In the genomic region with DNA sequence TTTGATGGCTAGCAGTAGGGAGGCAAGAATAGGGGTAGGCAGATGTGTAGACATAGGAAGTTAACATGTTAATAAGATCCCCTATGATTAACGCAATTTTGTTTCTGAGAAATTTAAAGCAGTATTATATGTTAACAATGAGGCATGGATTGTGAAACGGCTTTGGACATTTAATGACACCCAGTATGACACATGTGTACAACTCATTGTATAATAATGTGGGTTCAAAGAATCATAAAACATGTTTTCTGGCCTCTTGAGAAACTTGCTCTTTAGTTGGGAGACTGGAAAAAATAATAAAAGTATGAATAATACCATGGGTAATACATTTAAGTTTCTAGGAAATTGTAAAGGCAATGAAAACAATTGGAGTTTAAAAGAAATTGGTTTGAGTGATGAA, we compare ENCODE assay signal across 25 cellular contexts.
"Had no signal": no experiment of that assay in that cellular context is flagged by ENCODE, and none has a peak within 500 bp of the region (broad histone marks: within the 10 kb centered on the region; RNA-seq: fewer than 3 reads in every experiment).

No MANE protein-coding gene starts in this region.

- H3K27ac Mint-ChIP-seq: effector memory CD8-positive, alpha-beta T cell; mesothelial cell of epicardium; natural killer cell had no signal

- H3K27ac ChIP-seq: ascending aorta, brain microvascular endothelial cell, colonic mucosa, dorsolateral prefrontal cortex, esophagus squamous epithelium, gastrocnemius medialis, left lung, prostate gland, spleen, thoracic aorta, upper lobe of right lung had no signal

- H3K27me3 ChIP-seq: ascending aorta, brain microvascular endothelial cell, colonic mucosa, dorsolateral prefrontal cortex, esophagus squamous epithelium, gastrocnemius medialis, left lung, spleen, upper lobe of right lung had no signal

- H3K27me3 Mint-ChIP-seq: effector memory CD8-positive, alpha-beta T cell had no signal

- H3K9me3 ChIP-seq: ascending aorta, colonic mucosa, esophagus squamous epithelium, gastrocnemius medialis, prostate gland, thoracic aorta, upper lobe of right lung had no signal

- H3K4me3 ChIP-seq: ascending aorta, colonic mucosa, dorsolateral prefrontal cortex, esophagus squamous epithelium, gastrocnemius medialis, left lung, lung, prostate gland, spleen, thoracic aorta, upper lobe of right lung had no signal

- ATAC-seq: activated naive CD4-positive, alpha-beta T cell treated with anti-CD3 and anti-CD28 coated beads, Interleukin-2, amount 50 U/mL, for 72 hours; effector memory CD8-positive, alpha-beta T cell; gastrocnemius medialis; left lung; natural killer cell; upper lobe of right lung had no signal

- H3K4me3 Mint-ChIP-seq: effector memory CD8-positive, alpha-beta T cell; mesothelial cell of epicardium; natural killer cell had no signal

- DNase-seq: activated CD4-positive, alpha-beta T cell treated with anti-CD3 and anti-CD28 coated beads for 1 hour; activated CD4-positive, alpha-beta T cell treated with anti-CD3 and anti-CD28 coated beads, Interleukin-2, amount 50 U/mL, for 1 hour; activated gamma-delta T cell treated with Interleukin-2 at 50 U/mL for 16 hours; activated T-cell treated with anti-CD3 and anti-CD28 coated beads, Interleukin-2, amount 50 U/mL, for 1 hour; brain microvascular endothelial cell; colonic mucosa; dorsolateral prefrontal cortex; effector memory CD8-positive, alpha-beta T cell; esophagus squamous epithelium; gastrocnemius medialis; hippocampal formation; kidney glomerular epithelial cell; left lung; natural killer cell; spleen; stimulated activated CD4-positive, alpha-beta T cell treated with anti-CD3 and anti-CD28 coated beads, Interleukin-4, amount 100 ng/mL, for 1 hour; stimulated activated naive CD4-positive, alpha-beta T cell; T-helper 9 cell; upper lobe of right lung had no signal

- H3K36me3 Mint-ChIP-seq: activated naive CD4-positive, alpha-beta T cell treated with anti-CD3 and anti-CD28 coated beads, Interleukin-2, amount 50 U/mL, for 72 hours; mesothelial cell of epicardium had no signal

- H3K4me1 Mint-ChIP-seq: mesothelial cell of epicardium, natural killer cell had no signal

- H3K36me3 ChIP-seq: ascending aorta, brain microvascular endothelial cell, colonic mucosa, esophagus squamous epithelium, gastrocnemius medialis, left lung, prostate gland, spleen, thoracic aorta, upper lobe of right lung had no signal

- H3K4me1 ChIP-seq: ascending aorta, colonic mucosa, esophagus squamous epithelium, gastrocnemius medialis, left lung, prostate gland, spleen, upper lobe of right lung had no signal

- H3K9me3 Mint-ChIP-seq: mesothelial cell of epicardium had no signal
